ENCODE assay signal across 16 cellular contexts in genomic region chr2:58923869-58924268, GRCh38.
DNase-seq lines count a peak whose midpoint lies in the region; ATAC-seq and TF ChIP-seq lines count a peak whose summit lies in the region.
"Had no signal": no experiment of that assay in that cellular context is flagged by ENCODE, and none has a peak within 500 bp of the region (broad histone marks: within the 10 kb centered on the region; RNA-seq: fewer than 3 reads in every experiment).

No MANE protein-coding gene starts in this region.

- H3K4me1 Mint-ChIP-seq in HFFc6 (ENCODE audit: low read depth), result peaks cover 87% of the 10 kb centered on the region
- H3K4me1 Mint-ChIP-seq: stimulated activated effector memory CD8-positive, alpha-beta T cell treated with anti-CD3 and anti-CD28 coated beads, Interleukin-12 subunit alpha, Interleukin-12 subunit beta, amount 100 ng/mL, for 72 hours had no signal

- H3K27ac Mint-ChIP-seq in HFFc6, result peak overlapping the region; percentile 78
- H3K27ac Mint-ChIP-seq: activated CD8-positive, alpha-beta T cell treated with anti-CD3 and anti-CD28 coated beads for 36 hours; activated naive CD4-positive, alpha-beta T cell treated with anti-CD3 and anti-CD28 coated beads for 36 hours; stimulated activated effector memory CD8-positive, alpha-beta T cell treated with anti-CD3 and anti-CD28 coated beads, Interleukin-12 subunit alpha, Interleukin-12 subunit beta, amount 100 ng/mL, for 72 hours had no signal

- no peak overlapping the region for H3K4me3 ChIP-seq in kidney epithelial cell (ENCODE audit: low read depth, low read length)
- H3K4me3 ChIP-seq in breast epithelium, result no peak overlapping the region

- H3K36me3 ChIP-seq in kidney epithelial cell (ENCODE audit: control insufficient read depth, insufficient read depth, low read length), result no peaks in the 10 kb centered on the region
- H3K36me3 ChIP-seq in breast epithelium, result no peaks in the 10 kb centered on the region

- peak overlapping the region; percentile 21; the same call in 1 of the 2 replicates for H3K4me3 Mint-ChIP-seq in HFFc6
- H3K4me3 Mint-ChIP-seq: activated CD8-positive, alpha-beta T cell treated with anti-CD3 and anti-CD28 coated beads for 36 hours; activated naive CD4-positive, alpha-beta T cell treated with anti-CD3 and anti-CD28 coated beads for 36 hours; stimulated activated effector memory CD8-positive, alpha-beta T cell treated with anti-CD3 and anti-CD28 coated beads, Interleukin-12 subunit alpha, Interleukin-12 subunit beta, amount 100 ng/mL, for 72 hours had no signal

- no peak for TF ChIP-seq POLR2A in breast epithelium (IDR thresholded peaks at IDR 0.05)

- TF ChIP-seq CTCF in HFFc6 (IDR thresholded peaks at IDR 0.05), result no peak
- no peak for TF ChIP-seq CTCF in kidney epithelial cell (IDR thresholded peaks at IDR 0.05; ENCODE audit: insufficient read depth, low read length, poor library complexity, severe bottlenecking)
- TF ChIP-seq CTCF in breast epithelium (IDR thresholded peaks at IDR 0.05), result no peak

- no peaks in the 10 kb centered on the region for H3K36me3 Mint-ChIP-seq in HFFc6 (ENCODE audit: low read depth)
- H3K36me3 Mint-ChIP-seq: stimulated activated effector memory CD8-positive, alpha-beta T cell treated with anti-CD3 and anti-CD28 coated beads, Interleukin-12 subunit alpha, Interleukin-12 subunit beta, amount 100 ng/mL, for 72 hours had no signal

- no peaks in the 10 kb centered on the region for H3K9me3 ChIP-seq in breast epithelium

- H3K4me1 ChIP-seq in breast epithelium, result no peaks in the 10 kb centered on the region
- H3K4me1 ChIP-seq: foreskin keratinocyte had no signal

- H3K9me3 Mint-ChIP-seq in HFFc6, result no peaks in the 10 kb centered on the region
- H3K9me3 Mint-ChIP-seq: activated CD8-positive, alpha-beta T cell treated with anti-CD3 and anti-CD28 coated beads for 36 hours; activated naive CD4-positive, alpha-beta T cell treated with anti-CD3 and anti-CD28 coated beads for 36 hours had no signal

- H3K27ac ChIP-seq in breast epithelium, result no peak overlapping the region
- H3K27ac ChIP-seq: C4-2B, foreskin keratinocyte had no signal

- H3K27me3 ChIP-seq in kidney epithelial cell (ENCODE audit: control insufficient read depth, insufficient read depth, low read length) (no peaks in the 10 kb centered on the region), breast epithelium (no peaks in the 10 kb centered on the region)
- H3K27me3 ChIP-seq: foreskin keratinocyte had no signal

- H3K27me3 Mint-ChIP-seq in HFFc6 (ENCODE audit: insufficient read depth), result no peaks in the 10 kb centered on the region
- H3K27me3 Mint-ChIP-seq: activated CD8-positive, alpha-beta T cell treated with anti-CD3 and anti-CD28 coated beads for 36 hours had no signal

- ATAC-seq in HG02840 (IDR thresholded peaks at IDR 0.05; ENCODE audit: low FRiP score, unreplicated experiment), result no peak
- ATAC-seq: activated CD8-positive, alpha-beta T cell treated with anti-CD3 and anti-CD28 coated beads for 36 hours; foreskin keratinocyte; stimulated activated effector memory CD8-positive, alpha-beta T cell treated with anti-CD3 and anti-CD28 coated beads, Interleukin-12 subunit alpha, Interleukin-12 subunit beta, amount 100 ng/mL, for 72 hours had no signal

- intact Hi-C loops in breast epithelium (cut with DNase I; ENCODE audit: low total_unique reads), result no loop called here

- peak; percentile 31 for DNase-seq in AG08396 (ENCODE audit: low spot score)
- DNase-seq in HFFc6, result peak; percentile 97
- peak; percentile 92 for DNase-seq in amniotic epithelial cell (ENCODE audit: low read depth)
- DNase-seq in kidney epithelial cell (ENCODE audit: low read depth), result peak; percentile 19
- no peak for DNase-seq in activated effector memory CD4-positive, alpha-beta T cell treated with anti-CD3 and anti-CD28 coated beads, Interleukin-2, amount 50 U/mL, for 16 hours
- no peak for DNase-seq in breast epithelium (ENCODE audit: low spot score in 2 of 2)
- no peak for DNase-seq in Kasumi-1 (lab: John Stamatoyannopoulos, UW)
- DNase-seq: activated CD8-positive, alpha-beta T cell treated with anti-CD3 and anti-CD28 coated beads for 36 hours; activated naive CD4-positive, alpha-beta T cell treated with anti-CD3 and anti-CD28 coated beads for 36 hours; NCI-H1417 treated with DMSO at 0.1 percent for 48 hours; NCI-H774; stimulated activated CD4-positive, alpha-beta T cell treated with anti-CD3 and anti-CD28 coated beads, Interleukin-4, amount 100 ng/mL, for 1 hour had no signal

Comparison
In these comparisons a context has a peak if more than half of its experiments do, and no peak if none do; other contexts are left out.
1. DNase-seq: peak in AG08396 (single experiment), HFFc6 (single experiment), amniotic epithelial cell (single experiment) and kidney epithelial cell (single experiment); none in activated effector memory CD4-positive, alpha-beta T cell treated with anti-CD3 and anti-CD28 coated beads, Interleukin-2, amount 50 U/mL, for 16 hours (single experiment), breast epithelium (0 of 2) and Kasumi-1 (0 of 2).